8 cellular contexts compared by ENCODE assay signal in the genomic region with DNA sequence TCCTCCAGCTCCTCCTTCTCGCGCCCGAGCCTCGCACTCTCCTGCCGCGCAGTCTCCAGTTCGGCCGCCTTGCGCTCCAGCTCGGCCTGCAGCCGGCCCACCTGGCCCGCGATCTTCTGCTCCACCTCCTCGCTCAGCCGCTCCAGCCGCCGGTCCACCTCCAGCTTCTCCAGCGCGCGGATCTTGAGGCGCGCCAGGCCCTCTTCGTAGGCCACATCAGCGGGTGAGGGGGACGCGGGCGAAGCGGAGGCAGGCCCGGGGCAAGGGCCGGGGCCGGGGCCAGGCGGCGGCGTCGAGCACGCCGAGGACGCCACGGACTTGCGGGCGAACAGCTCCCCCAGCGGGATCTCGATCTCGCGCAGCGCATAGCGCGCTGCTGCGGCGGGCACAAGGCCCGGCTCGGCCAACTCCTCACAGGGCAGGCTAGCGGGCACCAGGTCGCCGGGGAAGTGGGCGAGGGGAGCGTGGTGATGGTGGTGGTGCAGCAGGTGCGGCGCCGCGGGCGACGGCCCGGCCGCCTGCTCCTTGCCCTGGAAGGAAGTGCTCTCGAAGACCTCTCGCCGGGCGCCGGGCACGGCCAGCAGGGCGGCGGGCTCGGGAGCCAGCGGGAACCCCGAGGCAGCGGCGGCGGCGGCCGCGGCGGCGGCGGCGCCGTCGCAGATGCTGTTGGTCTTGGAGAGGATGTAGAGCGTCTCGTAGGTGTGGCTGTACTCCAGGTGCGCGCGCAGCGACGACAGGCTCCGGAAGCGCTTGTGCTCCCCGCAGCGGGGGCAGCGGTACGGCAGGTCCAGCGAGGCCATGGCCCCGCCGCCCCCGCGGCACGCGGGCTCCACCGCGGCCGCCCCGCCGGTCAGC. TPM values are rescaled to one million over a fixed set of nuclear protein-coding genes. Genes with fewer than 3 reads are reported as not detected.
DNase-seq lines count a peak whose midpoint lies in the region; ATAC-seq, FAIRE-seq and TF ChIP-seq lines count a peak whose summit lies in the region.

No MANE protein-coding gene starts in this region.

- H4K8ac ChIP-seq in mesenchymal stem cell (ENCODE audit: low read length), result no peak overlapping the region

- DNase-seq in T-helper 2 cell (peak; percentile 59 to 91 (median 61)), K562 (ENCODE audit: extremely low read depth in 1 of 4, low spot score in 3 of 4) (no peak), mesenchymal stem cell (no peak), ureter (ENCODE audit: low spot score) (no peak)
- DNase-seq in stimulated activated CD8-positive, alpha-beta memory T cell treated with anti-CD3 and anti-CD28 coated beads, Interleukin-4, amount 100 ng/mL, for 24 hours (ENCODE audit: low read depth), result peak; percentile 60

- no peaks in the 10 kb centered on the region for H3K9me1 ChIP-seq in K562 (ENCODE audit: control insufficient read depth, insufficient read depth, low read length)

- H2BK15ac ChIP-seq in mesenchymal stem cell (ENCODE audit: low read depth, poor library complexity, severe bottlenecking), result no peak overlapping the region

- H3K18ac ChIP-seq in mesenchymal stem cell (ENCODE audit: low read depth in 1 of 2, low read length in 2 of 2), result no peak overlapping the region

- 86% methylated on average over 26 of the region's 113 CpGs for WGBS in K562 (ENCODE audit: insufficient coverage, low coverage, missing lambda C conversion rate)
- 2% methylated on average over 60 of the region's 113 CpGs for WGBS in mesenchymal stem cell

- no peak overlapping the region for H3K27ac ChIP-seq in HUES6 (ENCODE audit: low read depth, low read length)
- no peak overlapping the region for H3K27ac ChIP-seq in K562 (ENCODE audit: extremely low read depth, low read depth, low read length)
- no peak overlapping the region for H3K27ac ChIP-seq in mesenchymal stem cell (ENCODE audit: low read length, poor library complexity, severe bottlenecking)

- no peak for TF ChIP-seq RAD21 in K562 (CRISPR knock-in tag; conservative IDR thresholded peaks at IDR 0.05 in 1 of 2, IDR thresholded peaks at IDR 0.05 in 1 of 2)

- H3K9me3 ChIP-seq in HUES6 (ENCODE audit: control insufficient read depth, insufficient read depth, low read depth, low read length) (no peaks in the 10 kb centered on the region), K562 (replicated peaks; ENCODE audit: control insufficient read depth, insufficient read depth, low read depth, low read length) (no peaks in the 10 kb centered on the region), mesenchymal stem cell (ENCODE audit: control insufficient read depth, low read length) (no peaks in the 10 kb centered on the region)

- H2BK120ac ChIP-seq in mesenchymal stem cell (ENCODE audit: low read depth, low read length), result no peak overlapping the region

- H3K4me1 ChIP-seq in HUES6 (ENCODE audit: control insufficient read depth, insufficient read depth, low read length), result peaks cover 7% of the 10 kb centered on the region; the same call in 1 of the 2 replicates
- H3K4me1 ChIP-seq in K562 (replicated peaks in 1 of 2; ENCODE audit: control insufficient read depth in 2 of 2, insufficient read depth in 2 of 2, low read length in 2 of 2), result peaks cover 0 to 2% of the 10 kb centered on the region in 2 experiments; a peak in 2 of 5 replicates
- peaks cover 19% of the 10 kb centered on the region for H3K4me1 ChIP-seq in mesenchymal stem cell (ENCODE audit: control insufficient read depth, insufficient read depth, low read depth, low read length)

- H3K4ac ChIP-seq in mesenchymal stem cell (ENCODE audit: low read depth in 1 of 2, low read length in 2 of 2), result no peak overlapping the region

- H2AK5ac ChIP-seq in mesenchymal stem cell (ENCODE audit: low read length, severe bottlenecking), result no peak overlapping the region

- POLR2A ChIA-PET in K562 (lab: Yijun Ruan, JAX), result interaction anchor here (1.7 kb wide), 1 partner anchor 12 kb away, joined by 9 read pairs; no protein-coding TSS in a partner anchor

- H3K9ac ChIP-seq in HUES6 (ENCODE audit: low read length) (no peak overlapping the region), K562 (ENCODE audit: insufficient read depth in 1 of 2, low read depth in 2 of 2, low read length in 2 of 2) (no peak overlapping the region), mesenchymal stem cell (ENCODE audit: low read length) (no peak overlapping the region)

- peaks cover 69% of the 10 kb centered on the region for H3K27me3 ChIP-seq in HUES6 (ENCODE audit: control insufficient read depth, insufficient read depth, low read length)
- H3K27me3 ChIP-seq in K562 (ENCODE audit: control insufficient read depth in 2 of 2, insufficient read depth in 2 of 2, low read length in 2 of 2), result peaks cover 0 to 12% of the 10 kb centered on the region in 2 experiments; a peak in 1 of 5 replicates
- peaks cover 49 to 60% of the 10 kb centered on the region in 2 experiments for H3K27me3 ChIP-seq in mesenchymal stem cell (ENCODE audit: control insufficient read depth in 1 of 2, insufficient read depth in 1 of 2, low read length in 2 of 2)

- H3K4me2 ChIP-seq in K562 (ENCODE audit: insufficient read depth, low read length) (no peak overlapping the region), mesenchymal stem cell (ENCODE audit: low read length, poor library complexity, severe bottlenecking) (peak overlapping the region; percentile 62)

- H3K23ac ChIP-seq in mesenchymal stem cell (ENCODE audit: low read length in 2 of 2), result no peak overlapping the region

- no peak for TF ChIP-seq EP300 in K562 (IDR thresholded peaks at IDR 0.05; ENCODE audit: low read length)

- no peak overlapping the region for H4K91ac ChIP-seq in mesenchymal stem cell (ENCODE audit: low read length)

- TF ChIP-seq POLR2A in K562 (conservative IDR thresholded peaks at IDR 0.05), result no peak

- H2BK5ac ChIP-seq in mesenchymal stem cell (ENCODE audit: low read depth, low read length, poor library complexity, severe bottlenecking), result no peak overlapping the region

- H2BK12ac ChIP-seq in mesenchymal stem cell (ENCODE audit: low read length in 2 of 2), result no peak overlapping the region

- H2AFZ ChIP-seq in K562 (ENCODE audit: low read depth, low read length) (no peak overlapping the region), mesenchymal stem cell (ENCODE audit: low read depth, low read length) (no peak overlapping the region)

- no peak for FAIRE-seq in K562 (lab: Jason Lieb, UNC)

- intact Hi-C loops in K562 (cut with micrococcal nuclease), result no loop called here

- H3K79me1 ChIP-seq in mesenchymal stem cell (replicated peaks; ENCODE audit: low read length, poor library complexity, severe bottlenecking), result no peaks in the 10 kb centered on the region

- H3K36me3 ChIP-seq in HUES6 (ENCODE audit: control insufficient read depth, insufficient read depth, low read length), result no peaks in the 10 kb centered on the region
- H3K36me3 ChIP-seq in K562 (ENCODE audit: control insufficient read depth, insufficient read depth, low read length), result peaks cover 6% of the 10 kb centered on the region; the same call in 1 of the 3 replicates
- H3K36me3 ChIP-seq in mesenchymal stem cell (ENCODE audit: control insufficient read depth in 1 of 2, insufficient read depth in 2 of 2, low read depth in 1 of 2, low read length in 2 of 2), result peaks cover 0 to 9% of the 10 kb centered on the region in 2 experiments

- CTCF ChIA-PET in K562 (lab: Yijun Ruan, JAX; ENCODE audit: low intra/inter-chr PET ratio), result no interaction called here

- H4K20me1 ChIP-seq in K562 (replicated peaks; ENCODE audit: control insufficient read depth, insufficient read depth, low read length), result peaks cover 5% of the 10 kb centered on the region; the same call in 1 of the 2 replicates

- BruUV-seq in K562 (replicated peaks; lab: Mats Ljungman, UMichigan), result no TSS peak

- in situ Hi-C loops in K562 (cut with MboI), result no loop called here

- H3K79me2 ChIP-seq in K562 (ENCODE audit: control insufficient read depth, insufficient read depth, low read length), result no peaks in the 10 kb centered on the region

- ATAC-seq in GM19372 (IDR thresholded peaks at IDR 0.05; ENCODE audit: low read depth, unreplicated experiment) (peak; percentile 92), K562 (no peak), GM18907 (IDR thresholded peaks at IDR 0.05; ENCODE audit: unreplicated experiment) (no peak)

- H3K4me3 ChIP-seq in HUES6 (ENCODE audit: low read depth, low read length) (peak overlapping the region; percentile 45), K562 (no peak overlapping the region), mesenchymal stem cell (ENCODE audit: insufficient read depth in 1 of 2, low read depth in 1 of 2, low read length in 2 of 2) (peak overlapping the region; percentile 35 to 37)

- no peak for TF ChIP-seq CTCF in K562 (IDR thresholded peaks at IDR 0.05 in 2 of 3, conservative IDR thresholded peaks at IDR 0.05 in 1 of 3; ENCODE audit: insufficient read depth in 2 of 3, low read depth in 1 of 3, low read length in 3 of 3)

- H3K14ac ChIP-seq in mesenchymal stem cell (ENCODE audit: low read length in 2 of 2), result no peak overlapping the region

RNA-seq across cellular contexts. Expression of gene FBXO41, which starts 15.2 kb away (rescaled TPM):
- total RNA-seq in K562 (2011; cell fraction: chromatin; rRNA removed; ENCODE audit: low replicate concordance), result 9.4 and 23.0 TPM in 2 replicates
- total RNA-seq in K562 (2011; cell fraction: nucleolus; rRNA removed), result 12.6 and 13.2 TPM in 2 replicates
- total RNA-seq in K562 (2011; cell fraction: nucleoplasm; rRNA removed), result 9.8 and 10.7 TPM in 2 replicates
- total RNA-seq in K562 (2014; rRNA removed) (3.5 and 4.8 TPM in 2 replicates), K562 (2014; rRNA removed; fragmentation: Illumina TruSeq; extraction: Trizol) (1.5 and 1.9 TPM in 2 replicates), K562 (2015; rRNA removed; fragmentation: Illumina TruSeq; extraction: Trizol) (1.4 and 1.9 TPM in 2 replicates), K562 (2021) (7.7 and 8.2 TPM in 2 replicates), ureter (6.6 TPM)
- polyA plus RNA-seq in K562 (2011; rRNA removed) (5.5 and 6.1 TPM in 2 replicates), K562 (2014; fragmentation: Illumina TruSeq; extraction: Trizol) (4.1 and 4.4 TPM in 2 replicates), K562 (2014; fragmentation: Nextera tagmentation; extraction: Ambion mirVana) (under 1 TPM; 0.21 to 0.36 TPM), K562 (2014; rRNA removed) (6.8 and 7.1 TPM in 2 replicates)
- 5.6 and 7.1 TPM in 2 replicates for polyA plus RNA-seq in K562 (2011; cell fraction: cytosol; rRNA removed)
- 26.4 and 47.6 TPM in 2 replicates for polyA plus RNA-seq in K562 (2011; cell fraction: nucleus; rRNA removed)
- polyA plus RNA-seq in K562 (2012), result 3.4 and 4.5 TPM in 2 replicates
- 3.4 and 4.9 TPM in 2 replicates for polyA minus RNA-seq in K562 (2011; rRNA and poly(A)+ RNA removed)
- polyA minus RNA-seq in K562 (2011; cell fraction: cytosol; rRNA and poly(A)+ RNA removed), result 3.2 and 5.6 TPM in 2 replicates
- polyA minus RNA-seq in K562 (2011; cell fraction: nucleus; rRNA and poly(A)+ RNA removed), result 8.7 and 9.3 TPM in 2 replicates
- 1.3 TPM for polyA plus RNA-seq in mesenchymal stem cell (2013, experiment 1 of 2)
- 1.3 TPM for polyA plus RNA-seq in mesenchymal stem cell (2013, experiment 2 of 2)

RNA-seq across cellular contexts. Expression of gene EGR4, which starts 24.3 kb away (rescaled TPM):
- total RNA-seq in K562 (2011; cell fraction: chromatin; rRNA removed; ENCODE audit: low replicate concordance), result not detected in 2 replicates
- total RNA-seq in K562 (2011; cell fraction: nucleolus; rRNA removed), result not detected in 2 replicates
- not detected in 2 replicates for total RNA-seq in K562 (2011; cell fraction: nucleoplasm; rRNA removed)
- total RNA-seq in K562 (2014; rRNA removed), result not detected in 2 replicates
- not detected in 2 replicates for total RNA-seq in K562 (2014; rRNA removed; fragmentation: Illumina TruSeq; extraction: Trizol)
- total RNA-seq in K562 (2015; rRNA removed; fragmentation: Illumina TruSeq; extraction: Trizol), result not detected in 2 replicates
- not detected in 2 replicates for total RNA-seq in K562 (2021)
- polyA plus RNA-seq in K562 (2011; rRNA removed), result not detected in 2 replicates
- not detected in 2 replicates for polyA plus RNA-seq in K562 (2011; cell fraction: cytosol; rRNA removed)
- polyA plus RNA-seq in K562 (2011; cell fraction: nucleus; rRNA removed), result not detected in 2 replicates
- polyA plus RNA-seq in K562 (2012), result not detected in 2 replicates
- polyA plus RNA-seq in K562 (2014; fragmentation: Illumina TruSeq; extraction: Trizol), result not detected in 2 replicates
- not detected for polyA plus RNA-seq in K562 (2014; fragmentation: Nextera tagmentation; extraction: Ambion mirVana)
- not detected in 2 replicates for polyA plus RNA-seq in K562 (2014; rRNA removed)
- not detected in 2 replicates for polyA minus RNA-seq in K562 (2011; rRNA and poly(A)+ RNA removed)
- not detected in 2 replicates for polyA minus RNA-seq in K562 (2011; cell fraction: cytosol; rRNA and poly(A)+ RNA removed)
- not detected in 2 replicates for polyA minus RNA-seq in K562 (2011; cell fraction: nucleus; rRNA and poly(A)+ RNA removed)
- not detected for polyA plus RNA-seq in mesenchymal stem cell (2013, experiment 1 of 2)
- 0.01 TPM for polyA plus RNA-seq in mesenchymal stem cell (2013, experiment 2 of 2)
- not detected for total RNA-seq in ureter

RNA-seq across cellular contexts. Expression of gene CCT7, which starts 35.0 kb away (rescaled TPM):
- 147 and 196 TPM in 2 replicates for total RNA-seq in K562 (2011; cell fraction: chromatin; rRNA removed; ENCODE audit: low replicate concordance)
- 171 and 174 TPM in 2 replicates for total RNA-seq in K562 (2011; cell fraction: nucleolus; rRNA removed)
- total RNA-seq in K562 (2011; cell fraction: nucleoplasm; rRNA removed), result 140 and 154 TPM in 2 replicates
- total RNA-seq in K562 (2014; rRNA removed), result 638 and 695 TPM in 2 replicates
- total RNA-seq in K562 (2014; rRNA removed; fragmentation: Illumina TruSeq; extraction: Trizol), result 579 and 592 TPM in 2 replicates
- total RNA-seq in K562 (2015; rRNA removed; fragmentation: Illumina TruSeq; extraction: Trizol), result 599 and 679 TPM in 2 replicates
- 647 and 659 TPM in 2 replicates for total RNA-seq in K562 (2021)
- 366 and 847 TPM in 2 replicates for polyA plus RNA-seq in K562 (2011; rRNA removed)
- 404 and 796 TPM in 2 replicates for polyA plus RNA-seq in K562 (2011; cell fraction: cytosol; rRNA removed)
- 126 and 224 TPM in 2 replicates for polyA plus RNA-seq in K562 (2011; cell fraction: nucleus; rRNA removed)
- 329 and 1,243 TPM in 2 replicates for polyA plus RNA-seq in K562 (2012)
- 833 and 856 TPM in 2 replicates for polyA plus RNA-seq in K562 (2014; fragmentation: Illumina TruSeq; extraction: Trizol)
- 100 to 1,000 TPM; 326 to 587 TPM for polyA plus RNA-seq in K562 (2014; fragmentation: Nextera tagmentation; extraction: Ambion mirVana)
- 625 and 697 TPM in 2 replicates for polyA plus RNA-seq in K562 (2014; rRNA removed)
- 536 and 870 TPM in 2 replicates for polyA minus RNA-seq in K562 (2011; rRNA and poly(A)+ RNA removed)
- 230 and 274 TPM in 2 replicates for polyA minus RNA-seq in K562 (2011; cell fraction: cytosol; rRNA and poly(A)+ RNA removed)
- 90.9 and 94.3 TPM in 2 replicates for polyA minus RNA-seq in K562 (2011; cell fraction: nucleus; rRNA and poly(A)+ RNA removed)
- polyA plus RNA-seq in mesenchymal stem cell (2013, experiment 1 of 2), result 270 TPM
- polyA plus RNA-seq in mesenchymal stem cell (2013, experiment 2 of 2), result 269 TPM
- total RNA-seq in ureter, result 237 TPM

RNA-seq across cellular contexts. Expression of gene PRADC1, which starts 36.0 kb away (rescaled TPM):
- 11.4 and 34.2 TPM in 2 replicates for total RNA-seq in K562 (2011; cell fraction: chromatin; rRNA removed; ENCODE audit: low replicate concordance)
- total RNA-seq in K562 (2011; cell fraction: nucleolus; rRNA removed), result 47.5 and 50.4 TPM in 2 replicates
- total RNA-seq in K562 (2011; cell fraction: nucleoplasm; rRNA removed), result 38.3 and 45.1 TPM in 2 replicates
- total RNA-seq in K562 (2014; rRNA removed) (43.1 and 47.4 TPM in 2 replicates), K562 (2014; rRNA removed; fragmentation: Illumina TruSeq; extraction: Trizol) (26.1 and 32.9 TPM in 2 replicates), K562 (2015; rRNA removed; fragmentation: Illumina TruSeq; extraction: Trizol) (33.8 and 33.9 TPM in 2 replicates), K562 (2021) (36.3 and 41.2 TPM in 2 replicates), ureter (19.1 TPM)
- polyA plus RNA-seq in K562 (2011; rRNA removed) (23.3 and 34.2 TPM in 2 replicates), K562 (2014; fragmentation: Illumina TruSeq; extraction: Trizol) (36.1 and 38.5 TPM in 2 replicates), K562 (2014; fragmentation: Nextera tagmentation; extraction: Ambion mirVana) (10 to 100 TPM in 1 of 2 experiments, 1 to 10 TPM in 1; 7.3 to 10.7 TPM), K562 (2014; rRNA removed) (40.9 and 43.1 TPM in 2 replicates)
- polyA plus RNA-seq in K562 (2011; cell fraction: cytosol; rRNA removed), result 27.5 and 84.8 TPM in 2 replicates
- 13.6 and 23.0 TPM in 2 replicates for polyA plus RNA-seq in K562 (2011; cell fraction: nucleus; rRNA removed)
- polyA plus RNA-seq in K562 (2012), result 34.4 and 39.4 TPM in 2 replicates
- 9.2 and 20.3 TPM in 2 replicates for polyA minus RNA-seq in K562 (2011; rRNA and poly(A)+ RNA removed)
- 9.3 and 18.8 TPM in 2 replicates for polyA minus RNA-seq in K562 (2011; cell fraction: cytosol; rRNA and poly(A)+ RNA removed)
- 6.7 and 7.3 TPM in 2 replicates for polyA minus RNA-seq in K562 (2011; cell fraction: nucleus; rRNA and poly(A)+ RNA removed)
- polyA plus RNA-seq in mesenchymal stem cell (2013, experiment 1 of 2), result 19.4 TPM
- polyA plus RNA-seq in mesenchymal stem cell (2013, experiment 2 of 2), result 20.4 TPM

RNA-seq across cellular contexts. Expression of gene SMYD5, which starts 55.0 kb away (rescaled TPM):
- total RNA-seq in K562 (2011; cell fraction: chromatin; rRNA removed; ENCODE audit: low replicate concordance), result 42.1 and 110 TPM in 2 replicates
- 65.9 and 71.5 TPM in 2 replicates for total RNA-seq in K562 (2011; cell fraction: nucleolus; rRNA removed)
- 61.0 and 61.4 TPM in 2 replicates for total RNA-seq in K562 (2011; cell fraction: nucleoplasm; rRNA removed)
- total RNA-seq in K562 (2014; rRNA removed), result 32.0 and 39.5 TPM in 2 replicates
- 27.8 and 30.7 TPM in 2 replicates for total RNA-seq in K562 (2014; rRNA removed; fragmentation: Illumina TruSeq; extraction: Trizol)
- total RNA-seq in K562 (2015; rRNA removed; fragmentation: Illumina TruSeq; extraction: Trizol), result 34.7 and 37.2 TPM in 2 replicates
- total RNA-seq in K562 (2021), result 43.4 and 44.4 TPM in 2 replicates
- polyA plus RNA-seq in K562 (2011; rRNA removed), result 32.8 and 46.7 TPM in 2 replicates
- 31.4 and 48.2 TPM in 2 replicates for polyA plus RNA-seq in K562 (2011; cell fraction: cytosol; rRNA removed)
- polyA plus RNA-seq in K562 (2011; cell fraction: nucleus; rRNA removed), result 43.5 and 96.9 TPM in 2 replicates
- polyA plus RNA-seq in K562 (2012), result 30.6 and 31.1 TPM in 2 replicates
- polyA plus RNA-seq in K562 (2014; fragmentation: Illumina TruSeq; extraction: Trizol), result 49.9 and 56.8 TPM in 2 replicates
- polyA plus RNA-seq in K562 (2014; fragmentation: Nextera tagmentation; extraction: Ambion mirVana), result 10 to 100 TPM; 11.4 to 20.8 TPM
- 31.7 and 51.6 TPM in 2 replicates for polyA plus RNA-seq in K562 (2014; rRNA removed)
- polyA minus RNA-seq in K562 (2011; rRNA and poly(A)+ RNA removed), result 19.6 and 36.4 TPM in 2 replicates
- 9.3 and 21.5 TPM in 2 replicates for polyA minus RNA-seq in K562 (2011; cell fraction: cytosol; rRNA and poly(A)+ RNA removed)
- 23.3 and 27.6 TPM in 2 replicates for polyA minus RNA-seq in K562 (2011; cell fraction: nucleus; rRNA and poly(A)+ RNA removed)
- polyA plus RNA-seq in mesenchymal stem cell (2013, experiment 1 of 2), result 10.1 TPM
- polyA plus RNA-seq in mesenchymal stem cell (2013, experiment 2 of 2), result 11.1 TPM
- total RNA-seq in ureter, result 36.3 TPM

Comparison
In these comparisons a context has a peak if more than half of its experiments do, and no peak if none do; other contexts are left out.
1. DNase-seq: peak in T-helper 2 cell (5 of 5) and stimulated activated CD8-positive, alpha-beta memory T cell treated with anti-CD3 and anti-CD28 coated beads, Interleukin-4, amount 100 ng/mL, for 24 hours (single experiment); none in K562 (0 of 4), mesenchymal stem cell (single experiment) and ureter (single experiment).